Comparison of ENCODE assay signal across 8 cellular contexts in genomic region chr2:238847841-238848565, GRCh38. TPM values are rescaled to one million over a fixed set of nuclear protein-coding genes. Genes with fewer than 3 reads are reported as not detected.
DNase-seq lines count a peak whose midpoint lies in the region; ATAC-seq and TF ChIP-seq lines count a peak whose summit lies in the region.

TWIST2 (plus strand) TSS chr2:238848085; CDS start chr2:238848216, 131 bp downstream.

- H3K36me3 ChIP-seq in prostate gland: no peaks in the 10 kb centered on the region

- DNase-seq in ELR (ENCODE audit: low read depth) (peak; percentile 97), T-helper 17 cell (no peak), left cardiac atrium (peak; percentile 88), prostate gland (ENCODE audit: low spot score) (peak; percentile 73), 8988T (no peak)

- peak within 1 kb of the TSS; percentile 48 to 54 for H3K4me3 ChIP-seq in prostate gland

- intact Hi-C loops in left cardiac atrium (cut with DNase I) (no loop called here), prostate gland (cut with DNase I) (loop anchor here (2.0 to 5.0 kb wide), 3 partner anchors 47 to 121 kb away; no protein-coding TSS in a partner anchor)

- peaks cover 11% of the 10 kb centered on the region for H3K27me3 ChIP-seq in prostate gland (replicated peaks; ENCODE audit: insufficient read depth)

- H3K27ac Mint-ChIP-seq in T-helper 17 cell: no peak within 1 kb of the TSS

- H3K36me3 Mint-ChIP-seq in T-helper 17 cell (ENCODE audit: low read depth): no peaks in the 10 kb centered on the region

- peaks cover 58% of the 10 kb centered on the region for H3K27me3 Mint-ChIP-seq in T-helper 17 cell

- TF ChIP-seq POLR2A in prostate gland (IDR thresholded peaks at IDR 0.05): no peak

- ATAC-seq in T-helper 17 cell (no peak), left cardiac atrium (peak; percentile 85 to 87), HG02938 (IDR thresholded peaks at IDR 0.05; ENCODE audit: unreplicated experiment) (no peak), HG03469 (IDR thresholded peaks at IDR 0.05; ENCODE audit: unreplicated experiment) (no peak), HG03442 (IDR thresholded peaks at IDR 0.05; ENCODE audit: unreplicated experiment) (no peak)

- H3K27ac ChIP-seq in prostate gland: peak within 1 kb of the TSS; percentile 86

- H3K4me3 Mint-ChIP-seq in T-helper 17 cell: peak within 1 kb of the TSS; percentile 19

- peak in 1 of 4 experiments; percentile 25 for TF ChIP-seq CTCF in prostate gland (IDR thresholded peaks at IDR 0.05)

- H3K4me1 ChIP-seq in prostate gland (replicated peaks): no peaks in the 10 kb centered on the region

- H3K9me3 ChIP-seq in T-helper 17 cell (ENCODE audit: control insufficient read depth, low read length, poor library complexity, severe bottlenecking) (no peaks in the 10 kb centered on the region), prostate gland (no peaks in the 10 kb centered on the region)

- under 1% methylated on average over 62 of the region's 79 CpGs for WGBS in prostate gland

- peaks cover 4% of the 10 kb centered on the region for H3K4me1 Mint-ChIP-seq in T-helper 17 cell

RNA-seq across cellular contexts. Expression of gene TWIST2, which starts in this region (rescaled TPM):
- total RNA-seq in T-helper 17 cell (not detected), left cardiac atrium (1 to 10 TPM; 7.6 to 8.3 TPM), prostate gland (10 to 100 TPM; 23.5 to 52.9 TPM)

Comparison
In these comparisons a context has a peak if more than half of its experiments do, and no peak if none do; other contexts are left out.
1. RNA of gene TWIST2 (total RNA-seq): 23.5 to 52.9 TPM in prostate gland and 7.6 to 8.3 TPM in left cardiac atrium; not detected in T-helper 17 cell; every median in the first group is over 4 times any median in the second.
2. DNase-seq: peak in ELR (single experiment), left cardiac atrium (single experiment) and prostate gland (single experiment); none in T-helper 17 cell (0 of 3) and 8988T (single experiment).
3. ATAC-seq: peak in left cardiac atrium (2 of 2); none in T-helper 17 cell (single experiment), HG02938 (single experiment), HG03469 (single experiment) and HG03442 (single experiment).